ENCODE assay signal across 1 cellular context in the genomic region with DNA sequence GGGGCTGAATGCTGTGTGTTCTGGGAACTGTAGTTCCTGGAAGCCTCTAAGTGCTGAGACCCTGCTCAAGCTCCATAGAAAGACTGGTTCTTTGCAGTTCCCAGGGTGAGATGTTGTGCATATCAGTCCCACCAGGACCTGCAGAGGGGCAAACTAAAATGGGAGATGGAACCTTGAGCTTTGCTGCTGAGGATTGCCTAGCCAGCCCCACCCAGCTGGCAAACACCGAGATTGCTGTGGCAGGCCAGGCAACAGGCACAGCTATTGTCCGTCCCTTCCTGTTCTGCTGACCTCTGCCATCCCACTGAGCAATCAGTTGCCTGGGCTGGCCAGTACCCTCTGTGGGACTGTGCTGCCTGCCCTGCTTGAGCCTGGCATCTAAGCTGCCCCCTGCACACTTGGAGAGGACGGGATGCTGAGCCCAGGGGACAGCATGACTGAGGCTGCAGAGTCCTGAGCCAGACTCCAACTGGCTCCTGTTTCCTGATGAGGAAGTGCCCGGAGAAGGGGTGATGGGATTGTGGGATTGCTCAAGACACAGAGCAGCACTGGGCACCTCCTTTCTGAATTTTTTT.
TF ChIP-seq lines count a peak whose summit lies in the region.

No MANE protein-coding gene starts in this region.

TF ChIP-seq in HepG2, 621 proteins besides CTCF, POLR2A, EP300 and RAD21 (continued from another document):
- TF ChIP-seq, protein P1, sequence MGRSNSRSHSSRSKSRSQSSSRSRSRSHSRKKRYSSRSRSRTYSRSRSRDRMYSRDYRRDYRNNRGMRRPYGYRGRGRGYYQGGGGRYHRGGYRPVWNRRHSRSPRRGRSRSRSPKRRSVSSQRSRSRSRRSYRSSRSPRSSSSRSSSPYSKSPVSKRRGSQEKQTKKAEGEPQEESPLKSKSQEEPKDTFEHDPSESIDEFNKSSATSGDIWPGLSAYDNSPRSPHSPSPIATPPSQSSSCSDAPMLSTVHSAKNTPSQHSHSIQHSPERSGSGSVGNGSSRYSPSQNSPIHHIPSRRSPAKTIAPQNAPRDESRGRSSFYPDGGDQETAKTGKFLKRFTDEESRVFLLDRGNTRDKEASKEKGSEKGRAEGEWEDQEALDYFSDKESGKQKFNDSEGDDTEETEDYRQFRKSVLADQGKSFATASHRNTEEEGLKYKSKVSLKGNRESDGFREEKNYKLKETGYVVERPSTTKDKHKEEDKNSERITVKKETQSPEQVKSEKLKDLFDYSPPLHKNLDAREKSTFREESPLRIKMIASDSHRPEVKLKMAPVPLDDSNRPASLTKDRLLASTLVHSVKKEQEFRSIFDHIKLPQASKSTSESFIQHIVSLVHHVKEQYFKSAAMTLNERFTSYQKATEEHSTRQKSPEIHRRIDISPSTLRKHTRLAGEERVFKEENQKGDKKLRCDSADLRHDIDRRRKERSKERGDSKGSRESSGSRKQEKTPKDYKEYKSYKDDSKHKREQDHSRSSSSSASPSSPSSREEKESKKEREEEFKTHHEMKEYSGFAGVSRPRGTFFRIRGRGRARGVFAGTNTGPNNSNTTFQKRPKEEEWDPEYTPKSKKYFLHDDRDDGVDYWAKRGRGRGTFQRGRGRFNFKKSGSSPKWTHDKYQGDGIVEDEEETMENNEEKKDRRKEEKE (IDR thresholded peaks at IDR 0.05) = no peak
- TF ChIP-seq, protein P2, sequence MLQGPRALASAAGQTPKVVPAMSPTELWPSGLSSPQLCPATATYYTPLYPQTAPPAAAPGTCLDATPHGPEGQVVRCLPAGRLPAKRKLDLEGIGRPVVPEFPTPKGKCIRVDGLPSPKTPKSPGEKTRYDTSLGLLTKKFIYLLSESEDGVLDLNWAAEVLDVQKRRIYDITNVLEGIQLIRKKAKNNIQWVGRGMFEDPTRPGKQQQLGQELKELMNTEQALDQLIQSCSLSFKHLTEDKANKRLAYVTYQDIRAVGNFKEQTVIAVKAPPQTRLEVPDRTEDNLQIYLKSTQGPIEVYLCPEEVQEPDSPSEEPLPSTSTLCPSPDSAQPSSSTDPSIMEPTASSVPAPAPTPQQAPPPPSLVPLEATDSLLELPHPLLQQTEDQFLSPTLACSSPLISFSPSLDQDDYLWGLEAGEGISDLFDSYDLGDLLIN (CRISPR knock-in tag; IDR thresholded peaks at IDR 0.05; ENCODE audit: borderline replicate concordance) = no peak
- TF ChIP-seq, protein P3, sequence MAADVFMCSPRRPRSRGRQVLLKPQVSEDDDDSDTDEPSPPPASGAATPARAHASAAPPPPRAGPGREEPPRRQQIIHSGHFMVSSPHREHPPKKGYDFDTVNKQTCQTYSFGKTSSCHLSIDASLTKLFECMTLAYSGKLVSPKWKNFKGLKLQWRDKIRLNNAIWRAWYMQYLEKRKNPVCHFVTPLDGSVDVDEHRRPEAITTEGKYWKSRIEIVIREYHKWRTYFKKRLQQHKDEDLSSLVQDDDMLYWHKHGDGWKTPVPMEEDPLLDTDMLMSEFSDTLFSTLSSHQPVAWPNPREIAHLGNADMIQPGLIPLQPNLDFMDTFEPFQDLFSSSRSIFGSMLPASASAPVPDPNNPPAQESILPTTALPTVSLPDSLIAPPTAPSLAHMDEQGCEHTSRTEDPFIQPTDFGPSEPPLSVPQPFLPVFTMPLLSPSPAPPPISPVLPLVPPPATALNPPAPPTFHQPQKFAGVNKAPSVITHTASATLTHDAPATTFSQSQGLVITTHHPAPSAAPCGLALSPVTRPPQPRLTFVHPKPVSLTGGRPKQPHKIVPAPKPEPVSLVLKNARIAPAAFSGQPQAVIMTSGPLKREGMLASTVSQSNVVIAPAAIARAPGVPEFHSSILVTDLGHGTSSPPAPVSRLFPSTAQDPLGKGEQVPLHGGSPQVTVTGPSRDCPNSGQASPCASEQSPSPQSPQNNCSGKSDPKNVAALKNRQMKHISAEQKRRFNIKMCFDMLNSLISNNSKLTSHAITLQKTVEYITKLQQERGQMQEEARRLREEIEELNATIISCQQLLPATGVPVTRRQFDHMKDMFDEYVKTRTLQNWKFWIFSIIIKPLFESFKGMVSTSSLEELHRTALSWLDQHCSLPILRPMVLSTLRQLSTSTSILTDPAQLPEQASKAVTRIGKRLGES (CRISPR knock-in tag; IDR thresholded peaks at IDR 0.05; ENCODE audit: borderline replicate concordance) = no peak
- TF ChIP-seq ZNF329 (CRISPR knock-in tag; IDR thresholded peaks at IDR 0.05; ENCODE audit: low read depth) = no peak
- no peak for TF ChIP-seq ZNF75D (CRISPR knock-in tag; IDR thresholded peaks at IDR 0.05; ENCODE audit: borderline replicate concordance)
- TF ChIP-seq ZSCAN21 (CRISPR knock-in tag; IDR thresholded peaks at IDR 0.05; ENCODE audit: borderline replicate concordance) = no peak
- TF ChIP-seq THAP11 (CRISPR knock-in tag; IDR thresholded peaks at IDR 0.05) = peak; percentile 91
- TF ChIP-seq ZNF430 (CRISPR knock-in tag; IDR thresholded peaks at IDR 0.05) = no peak
- 0 out of 2 replicates have a peak, but pooled peaks have one; percentile 13 for TF ChIP-seq ZNF572 (CRISPR knock-in tag; IDR thresholded peaks at IDR 0.05)
- TF ChIP-seq PRPF4 (IDR thresholded peaks at IDR 0.05; ENCODE audit: low read depth, low read length, poor library complexity, severe bottlenecking) = no peak
- no peak for TF ChIP-seq ZNF234 (CRISPR knock-in tag; conservative IDR thresholded peaks at IDR 0.05)
- TF ChIP-seq, protein P4, sequence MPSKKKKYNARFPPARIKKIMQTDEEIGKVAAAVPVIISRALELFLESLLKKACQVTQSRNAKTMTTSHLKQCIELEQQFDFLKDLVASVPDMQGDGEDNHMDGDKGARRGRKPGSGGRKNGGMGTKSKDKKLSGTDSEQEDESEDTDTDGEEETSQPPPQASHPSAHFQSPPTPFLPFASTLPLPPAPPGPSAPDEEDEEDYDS (CRISPR knock-in tag; IDR thresholded peaks at IDR 0.05) = 0 out of 2 replicates have a peak, but pooled peaks have one; percentile 21
- 0 out of 4 replicates have a peak, but pooled peaks of 1 of the 2 experiments have one; percentile 30 for TF ChIP-seq KLF16 (CRISPR knock-in tag; IDR thresholded peaks at IDR 0.05)
- TF ChIP-seq DNMT1 (CRISPR knock-in tag; IDR thresholded peaks at IDR 0.05) = no peak
- TF ChIP-seq, protein P5, sequence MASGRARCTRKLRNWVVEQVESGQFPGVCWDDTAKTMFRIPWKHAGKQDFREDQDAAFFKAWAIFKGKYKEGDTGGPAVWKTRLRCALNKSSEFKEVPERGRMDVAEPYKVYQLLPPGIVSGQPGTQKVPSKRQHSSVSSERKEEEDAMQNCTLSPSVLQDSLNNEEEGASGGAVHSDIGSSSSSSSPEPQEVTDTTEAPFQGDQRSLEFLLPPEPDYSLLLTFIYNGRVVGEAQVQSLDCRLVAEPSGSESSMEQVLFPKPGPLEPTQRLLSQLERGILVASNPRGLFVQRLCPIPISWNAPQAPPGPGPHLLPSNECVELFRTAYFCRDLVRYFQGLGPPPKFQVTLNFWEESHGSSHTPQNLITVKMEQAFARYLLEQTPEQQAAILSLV (CRISPR knock-in tag; IDR thresholded peaks at IDR 0.05; ENCODE audit: borderline replicate concordance) = no peak
- no peak for TF ChIP-seq ZNF652 (CRISPR knock-in tag; IDR thresholded peaks at IDR 0.05; ENCODE audit: borderline replicate concordance, low read depth)
- TF ChIP-seq SRSF9 (IDR thresholded peaks at IDR 0.05; ENCODE audit: borderline replicate concordance, insufficient read depth, low read depth, low read length, poor library complexity, severe bottlenecking) = no peak
- TF ChIP-seq SMAD9 (CRISPR knock-in tag; IDR thresholded peaks at IDR 0.05) = no peak
- no peak for TF ChIP-seq NFATC3 (CRISPR knock-in tag; IDR thresholded peaks at IDR 0.05)
- TF ChIP-seq, protein P6, sequence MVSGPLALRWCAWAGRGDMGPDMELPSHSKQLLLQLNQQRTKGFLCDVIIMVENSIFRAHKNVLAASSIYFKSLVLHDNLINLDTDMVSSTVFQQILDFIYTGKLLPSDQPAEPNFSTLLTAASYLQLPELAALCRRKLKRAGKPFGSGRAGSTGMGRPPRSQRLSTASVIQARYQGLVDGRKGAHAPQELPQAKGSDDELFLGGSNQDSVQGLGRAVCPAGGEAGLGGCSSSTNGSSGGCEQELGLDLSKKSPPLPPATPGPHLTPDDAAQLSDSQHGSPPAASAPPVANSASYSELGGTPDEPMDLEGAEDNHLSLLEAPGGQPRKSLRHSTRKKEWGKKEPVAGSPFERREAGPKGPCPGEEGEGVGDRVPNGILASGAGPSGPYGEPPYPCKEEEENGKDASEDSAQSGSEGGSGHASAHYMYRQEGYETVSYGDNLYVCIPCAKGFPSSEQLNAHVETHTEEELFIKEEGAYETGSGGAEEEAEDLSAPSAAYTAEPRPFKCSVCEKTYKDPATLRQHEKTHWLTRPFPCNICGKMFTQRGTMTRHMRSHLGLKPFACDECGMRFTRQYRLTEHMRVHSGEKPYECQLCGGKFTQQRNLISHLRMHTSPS (CRISPR knock-in tag; IDR thresholded peaks at IDR 0.05; ENCODE audit: low read depth) = peak; percentile 97
- no peak for TF ChIP-seq ZNF160 (CRISPR knock-in tag; IDR thresholded peaks at IDR 0.05)
- no peak for TF ChIP-seq FOXA3 (CRISPR knock-in tag; IDR thresholded peaks at IDR 0.05)
- 0 out of 2 replicates have a peak, but pooled peaks have one; percentile 1 for TF ChIP-seq ZNF776 (CRISPR knock-in tag; IDR thresholded peaks at IDR 0.05)
- TF ChIP-seq FOSL2 (CRISPR knock-in tag; IDR thresholded peaks at IDR 0.05) = 0 out of 2 replicates have a peak, but pooled peaks have one; percentile 20
- TF ChIP-seq, protein P7, sequence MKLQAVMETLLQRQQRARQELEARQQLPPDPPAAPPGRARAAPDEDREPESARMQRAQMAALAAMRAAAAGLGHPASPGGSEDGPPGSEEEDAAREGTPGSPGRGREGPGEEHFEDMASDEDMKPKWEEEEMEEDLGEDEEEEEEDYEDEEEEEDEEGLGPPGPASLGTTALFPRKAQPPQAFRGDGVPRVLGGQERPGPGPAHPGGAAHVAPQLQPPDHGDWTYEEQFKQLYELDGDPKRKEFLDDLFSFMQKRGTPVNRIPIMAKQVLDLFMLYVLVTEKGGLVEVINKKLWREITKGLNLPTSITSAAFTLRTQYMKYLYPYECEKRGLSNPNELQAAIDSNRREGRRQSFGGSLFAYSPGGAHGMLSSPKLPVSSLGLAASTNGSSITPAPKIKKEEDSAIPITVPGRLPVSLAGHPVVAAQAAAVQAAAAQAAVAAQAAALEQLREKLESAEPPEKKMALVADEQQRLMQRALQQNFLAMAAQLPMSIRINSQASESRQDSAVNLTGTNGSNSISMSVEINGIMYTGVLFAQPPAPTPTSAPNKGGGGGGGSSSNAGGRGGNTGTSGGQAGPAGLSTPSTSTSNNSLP (IDR thresholded peaks at IDR 0.05; ENCODE audit: low read depth, low read length) = no peak
- TF ChIP-seq RBAK (CRISPR knock-in tag; IDR thresholded peaks at IDR 0.05) = no peak
- TF ChIP-seq RFXAP (CRISPR knock-in tag; IDR thresholded peaks at IDR 0.05; ENCODE audit: borderline replicate concordance) = 0 out of 2 replicates have a peak, but pooled peaks have one; percentile 19
- TF ChIP-seq CREM (IDR thresholded peaks at IDR 0.05) = peak; percentile 26; the same call in 1 of the 2 replicates
- TF ChIP-seq CREM (CRISPR knock-in tag; IDR thresholded peaks at IDR 0.05) = no peak
